1 cellular context compared by ENCODE assay signal in the genomic region with DNA sequence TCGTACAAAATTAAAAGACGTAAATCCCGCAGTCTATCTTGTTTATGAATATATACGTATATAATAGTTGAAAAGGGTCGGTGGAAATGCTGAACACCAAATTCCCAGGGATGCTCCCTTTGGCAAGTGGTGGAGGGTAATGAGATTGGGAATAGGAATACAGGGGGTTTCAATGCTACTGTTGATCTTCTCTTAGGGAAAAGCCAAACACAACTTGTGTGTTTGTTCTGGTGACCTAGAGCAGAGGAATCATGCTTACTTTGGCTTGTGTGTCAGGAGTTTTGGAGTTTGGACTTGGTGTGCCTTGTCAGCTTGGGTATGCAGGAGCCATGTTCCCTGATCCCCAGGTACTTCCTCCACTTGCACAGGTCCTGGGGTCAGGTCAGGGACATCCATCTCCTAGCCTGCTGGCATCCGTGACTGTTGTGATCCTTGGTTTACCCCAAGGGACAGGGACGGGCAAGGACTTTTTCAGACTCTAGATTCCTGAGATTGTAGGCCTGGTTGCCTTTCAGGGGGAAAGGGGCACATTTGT.
TF ChIP-seq lines count a peak whose summit lies in the region.

No MANE protein-coding gene starts in this region.

TF ChIP-seq in HepG2, 621 proteins besides CTCF, POLR2A, EP300 and RAD21 (continued from another document and continues in another):
- no peak for TF ChIP-seq SP1 (IDR thresholded peaks at IDR 0.05)
- peak; percentile 24; the same call in 1 of the 2 replicates for TF ChIP-seq SP1 (CRISPR knock-in tag; IDR thresholded peaks at IDR 0.05)
- no peak for TF ChIP-seq SCMH1 (CRISPR knock-in tag; IDR thresholded peaks at IDR 0.05; ENCODE audit: borderline replicate concordance)
- TF ChIP-seq, protein P1, sequence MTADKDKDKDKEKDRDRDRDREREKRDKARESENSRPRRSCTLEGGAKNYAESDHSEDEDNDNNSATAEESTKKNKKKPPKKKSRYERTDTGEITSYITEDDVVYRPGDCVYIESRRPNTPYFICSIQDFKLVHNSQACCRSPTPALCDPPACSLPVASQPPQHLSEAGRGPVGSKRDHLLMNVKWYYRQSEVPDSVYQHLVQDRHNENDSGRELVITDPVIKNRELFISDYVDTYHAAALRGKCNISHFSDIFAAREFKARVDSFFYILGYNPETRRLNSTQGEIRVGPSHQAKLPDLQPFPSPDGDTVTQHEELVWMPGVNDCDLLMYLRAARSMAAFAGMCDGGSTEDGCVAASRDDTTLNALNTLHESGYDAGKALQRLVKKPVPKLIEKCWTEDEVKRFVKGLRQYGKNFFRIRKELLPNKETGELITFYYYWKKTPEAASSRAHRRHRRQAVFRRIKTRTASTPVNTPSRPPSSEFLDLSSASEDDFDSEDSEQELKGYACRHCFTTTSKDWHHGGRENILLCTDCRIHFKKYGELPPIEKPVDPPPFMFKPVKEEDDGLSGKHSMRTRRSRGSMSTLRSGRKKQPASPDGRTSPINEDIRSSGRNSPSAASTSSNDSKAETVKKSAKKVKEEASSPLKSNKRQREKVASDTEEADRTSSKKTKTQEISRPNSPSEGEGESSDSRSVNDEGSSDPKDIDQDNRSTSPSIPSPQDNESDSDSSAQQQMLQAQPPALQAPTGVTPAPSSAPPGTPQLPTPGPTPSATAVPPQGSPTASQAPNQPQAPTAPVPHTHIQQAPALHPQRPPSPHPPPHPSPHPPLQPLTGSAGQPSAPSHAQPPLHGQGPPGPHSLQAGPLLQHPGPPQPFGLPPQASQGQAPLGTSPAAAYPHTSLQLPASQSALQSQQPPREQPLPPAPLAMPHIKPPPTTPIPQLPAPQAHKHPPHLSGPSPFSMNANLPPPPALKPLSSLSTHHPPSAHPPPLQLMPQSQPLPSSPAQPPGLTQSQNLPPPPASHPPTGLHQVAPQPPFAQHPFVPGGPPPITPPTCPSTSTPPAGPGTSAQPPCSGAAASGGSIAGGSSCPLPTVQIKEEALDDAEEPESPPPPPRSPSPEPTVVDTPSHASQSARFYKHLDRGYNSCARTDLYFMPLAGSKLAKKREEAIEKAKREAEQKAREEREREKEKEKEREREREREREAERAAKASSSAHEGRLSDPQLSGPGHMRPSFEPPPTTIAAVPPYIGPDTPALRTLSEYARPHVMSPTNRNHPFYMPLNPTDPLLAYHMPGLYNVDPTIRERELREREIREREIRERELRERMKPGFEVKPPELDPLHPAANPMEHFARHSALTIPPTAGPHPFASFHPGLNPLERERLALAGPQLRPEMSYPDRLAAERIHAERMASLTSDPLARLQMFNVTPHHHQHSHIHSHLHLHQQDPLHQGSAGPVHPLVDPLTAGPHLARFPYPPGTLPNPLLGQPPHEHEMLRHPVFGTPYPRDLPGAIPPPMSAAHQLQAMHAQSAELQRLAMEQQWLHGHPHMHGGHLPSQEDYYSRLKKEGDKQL (CRISPR knock-in tag; IDR thresholded peaks at IDR 0.05; ENCODE audit: low read depth), result no peak
- TF ChIP-seq ZNF570 (CRISPR knock-in tag; IDR thresholded peaks at IDR 0.05; ENCODE audit: borderline replicate concordance), result no peak
- no peak for TF ChIP-seq THYN1 (CRISPR knock-in tag; IDR thresholded peaks at IDR 0.05; ENCODE audit: borderline replicate concordance, low read depth)
- TF ChIP-seq IKZF4 (CRISPR knock-in tag; IDR thresholded peaks at IDR 0.05; ENCODE audit: borderline replicate concordance, low read depth, not compliant biosample characterization), result no peak
- no peak for TF ChIP-seq ZNF34 (CRISPR knock-in tag; IDR thresholded peaks at IDR 0.05; ENCODE audit: borderline replicate concordance)
- TF ChIP-seq ZNF878 (CRISPR knock-in tag; IDR thresholded peaks at IDR 0.05), result no peak
- TF ChIP-seq, protein P2, sequence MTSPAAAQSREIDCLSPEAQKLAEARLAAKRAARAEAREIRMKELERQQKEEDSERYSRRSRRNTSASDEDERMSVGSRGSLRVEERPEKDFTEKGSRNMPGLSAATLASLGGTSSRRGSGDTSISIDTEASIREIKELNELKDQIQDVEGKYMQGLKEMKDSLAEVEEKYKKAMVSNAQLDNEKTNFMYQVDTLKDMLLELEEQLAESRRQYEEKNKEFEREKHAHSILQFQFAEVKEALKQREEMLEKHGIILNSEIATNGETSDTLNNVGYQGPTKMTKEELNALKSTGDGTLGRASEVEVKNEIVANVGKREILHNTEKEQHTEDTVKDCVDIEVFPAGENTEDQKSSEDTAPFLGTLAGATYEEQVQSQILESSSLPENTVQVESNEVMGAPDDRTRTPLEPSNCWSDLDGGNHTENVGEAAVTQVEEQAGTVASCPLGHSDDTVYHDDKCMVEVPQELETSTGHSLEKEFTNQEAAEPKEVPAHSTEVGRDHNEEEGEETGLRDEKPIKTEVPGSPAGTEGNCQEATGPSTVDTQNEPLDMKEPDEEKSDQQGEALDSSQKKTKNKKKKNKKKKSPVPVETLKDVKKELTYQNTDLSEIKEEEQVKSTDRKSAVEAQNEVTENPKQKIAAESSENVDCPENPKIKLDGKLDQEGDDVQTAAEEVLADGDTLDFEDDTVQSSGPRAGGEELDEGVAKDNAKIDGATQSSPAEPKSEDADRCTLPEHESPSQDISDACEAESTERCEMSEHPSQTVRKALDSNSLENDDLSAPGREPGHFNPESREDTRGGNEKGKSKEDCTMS (CRISPR knock-in tag; conservative IDR thresholded peaks at IDR 0.05), result no peak
- TF ChIP-seq, protein P3, sequence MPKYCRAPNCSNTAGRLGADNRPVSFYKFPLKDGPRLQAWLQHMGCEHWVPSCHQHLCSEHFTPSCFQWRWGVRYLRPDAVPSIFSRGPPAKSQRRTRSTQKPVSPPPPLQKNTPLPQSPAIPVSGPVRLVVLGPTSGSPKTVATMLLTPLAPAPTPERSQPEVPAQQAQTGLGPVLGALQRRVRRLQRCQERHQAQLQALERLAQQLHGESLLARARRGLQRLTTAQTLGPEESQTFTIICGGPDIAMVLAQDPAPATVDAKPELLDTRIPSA (CRISPR knock-in tag; IDR thresholded peaks at IDR 0.05; ENCODE audit: borderline replicate concordance), result no peak
- TF ChIP-seq CBX5 (CRISPR knock-in tag; IDR thresholded peaks at IDR 0.05; ENCODE audit: borderline replicate concordance), result no peak
- TF ChIP-seq MEF2D (CRISPR knock-in tag; IDR thresholded peaks at IDR 0.05), result no peak
- TF ChIP-seq CAMTA2 (CRISPR knock-in tag; IDR thresholded peaks at IDR 0.05; ENCODE audit: borderline replicate concordance), result no peak
- TF ChIP-seq ZNF224 (CRISPR knock-in tag; IDR thresholded peaks at IDR 0.05), result no peak
- 0 out of 2 replicates have a peak, but pooled peaks have one; percentile 64 for TF ChIP-seq MZF1 (CRISPR knock-in tag; IDR thresholded peaks at IDR 0.05; ENCODE audit: borderline replicate concordance)
- TF ChIP-seq ZNF761 (CRISPR knock-in tag; conservative IDR thresholded peaks at IDR 0.05), result no peak
- TF ChIP-seq ZC3H13 (CRISPR knock-in tag; IDR thresholded peaks at IDR 0.05), result no peak
- TF ChIP-seq ZNF260 (CRISPR knock-in tag; IDR thresholded peaks at IDR 0.05; ENCODE audit: borderline replicate concordance, low read depth), result no peak
- no peak for TF ChIP-seq KLF16 (CRISPR knock-in tag; IDR thresholded peaks at IDR 0.05)
- TF ChIP-seq PHF21A (CRISPR knock-in tag; IDR thresholded peaks at IDR 0.05), result peak; percentile 54
- no peak for TF ChIP-seq AKAP8 (CRISPR knock-in tag; IDR thresholded peaks at IDR 0.05)
- TF ChIP-seq ZNF282 (IDR thresholded peaks at IDR 0.05; ENCODE audit: partially characterized antibody), result no peak
- TF ChIP-seq, protein P4, sequence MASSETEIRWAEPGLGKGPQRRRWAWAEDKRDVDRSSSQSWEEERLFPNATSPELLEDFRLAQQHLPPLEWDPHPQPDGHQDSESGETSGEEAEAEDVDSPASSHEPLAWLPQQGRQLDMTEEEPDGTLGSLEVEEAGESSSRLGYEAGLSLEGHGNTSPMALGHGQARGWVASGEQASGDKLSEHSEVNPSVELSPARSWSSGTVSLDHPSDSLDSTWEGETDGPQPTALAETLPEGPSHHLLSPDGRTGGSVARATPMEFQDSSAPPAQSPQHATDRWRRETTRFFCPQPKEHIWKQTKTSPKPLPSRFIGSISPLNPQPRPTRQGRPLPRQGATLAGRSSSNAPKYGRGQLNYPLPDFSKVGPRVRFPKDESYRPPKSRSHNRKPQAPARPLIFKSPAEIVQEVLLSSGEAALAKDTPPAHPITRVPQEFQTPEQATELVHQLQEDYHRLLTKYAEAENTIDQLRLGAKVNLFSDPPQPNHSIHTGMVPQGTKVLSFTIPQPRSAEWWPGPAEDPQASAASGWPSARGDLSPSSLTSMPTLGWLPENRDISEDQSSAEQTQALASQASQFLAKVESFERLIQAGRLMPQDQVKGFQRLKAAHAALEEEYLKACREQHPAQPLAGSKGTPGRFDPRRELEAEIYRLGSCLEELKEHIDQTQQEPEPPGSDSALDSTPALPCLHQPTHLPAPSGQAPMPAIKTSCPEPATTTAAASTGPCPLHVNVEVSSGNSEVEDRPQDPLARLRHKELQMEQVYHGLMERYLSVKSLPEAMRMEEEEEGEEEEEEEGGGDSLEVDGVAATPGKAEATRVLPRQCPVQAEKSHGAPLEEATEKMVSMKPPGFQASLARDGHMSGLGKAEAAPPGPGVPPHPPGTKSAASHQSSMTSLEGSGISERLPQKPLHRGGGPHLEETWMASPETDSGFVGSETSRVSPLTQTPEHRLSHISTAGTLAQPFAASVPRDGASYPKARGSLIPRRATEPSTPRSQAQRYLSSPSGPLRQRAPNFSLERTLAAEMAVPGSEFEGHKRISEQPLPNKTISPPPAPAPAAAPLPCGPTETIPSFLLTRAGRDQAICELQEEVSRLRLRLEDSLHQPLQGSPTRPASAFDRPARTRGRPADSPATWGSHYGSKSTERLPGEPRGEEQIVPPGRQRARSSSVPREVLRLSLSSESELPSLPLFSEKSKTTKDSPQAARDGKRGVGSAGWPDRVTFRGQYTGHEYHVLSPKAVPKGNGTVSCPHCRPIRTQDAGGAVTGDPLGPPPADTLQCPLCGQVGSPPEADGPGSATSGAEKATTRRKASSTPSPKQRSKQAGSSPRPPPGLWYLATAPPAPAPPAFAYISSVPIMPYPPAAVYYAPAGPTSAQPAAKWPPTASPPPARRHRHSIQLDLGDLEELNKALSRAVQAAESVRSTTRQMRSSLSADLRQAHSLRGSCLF (CRISPR knock-in tag; IDR thresholded peaks at IDR 0.05; ENCODE audit: borderline replicate concordance), result no peak
- TF ChIP-seq, protein P5, sequence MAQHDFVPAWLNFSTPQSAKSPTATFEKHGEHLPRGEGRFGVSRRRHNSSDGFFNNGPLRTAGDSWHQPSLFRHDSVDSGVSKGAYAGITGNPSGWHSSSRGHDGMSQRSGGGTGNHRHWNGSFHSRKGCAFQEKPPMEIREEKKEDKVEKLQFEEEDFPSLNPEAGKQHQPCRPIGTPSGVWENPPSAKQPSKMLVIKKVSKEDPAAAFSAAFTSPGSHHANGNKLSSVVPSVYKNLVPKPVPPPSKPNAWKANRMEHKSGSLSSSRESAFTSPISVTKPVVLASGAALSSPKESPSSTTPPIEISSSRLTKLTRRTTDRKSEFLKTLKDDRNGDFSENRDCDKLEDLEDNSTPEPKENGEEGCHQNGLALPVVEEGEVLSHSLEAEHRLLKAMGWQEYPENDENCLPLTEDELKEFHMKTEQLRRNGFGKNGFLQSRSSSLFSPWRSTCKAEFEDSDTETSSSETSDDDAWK (CRISPR knock-in tag; IDR thresholded peaks at IDR 0.05), result no peak
- TF ChIP-seq, protein P6, sequence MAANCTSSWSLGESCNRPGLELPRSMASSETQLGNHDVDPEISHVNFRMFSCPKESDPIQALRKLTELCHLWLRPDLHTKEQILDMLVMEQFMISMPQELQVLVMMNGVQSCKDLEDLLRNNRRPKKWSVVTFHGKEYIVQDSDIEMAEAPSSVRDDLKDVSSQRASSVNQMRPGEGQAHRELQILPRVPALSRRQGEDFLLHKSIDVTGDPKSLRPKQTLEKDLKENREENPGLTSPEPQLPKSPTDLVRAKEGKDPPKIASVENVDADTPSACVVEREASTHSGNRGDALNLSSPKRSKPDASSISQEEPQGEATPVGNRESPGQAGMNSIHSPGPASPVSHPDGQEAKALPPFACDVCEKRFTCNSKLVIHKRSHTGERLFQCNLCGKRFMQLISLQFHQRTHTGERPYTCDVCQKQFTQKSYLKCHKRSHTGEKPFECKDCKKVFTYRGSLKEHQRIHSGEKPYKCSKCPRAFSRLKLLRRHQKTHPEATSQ (CRISPR knock-in tag; IDR thresholded peaks at IDR 0.05; ENCODE audit: borderline replicate concordance), result no peak
- TF ChIP-seq CEBPB (IDR thresholded peaks at IDR 0.05; ENCODE audit: borderline replicate concordance, low read depth, low read length), result no peak
- peak; percentile 86 for TF ChIP-seq DPF2 (CRISPR knock-in tag; IDR thresholded peaks at IDR 0.05; ENCODE audit: borderline replicate concordance, low read depth)
- TF ChIP-seq, protein P7, sequence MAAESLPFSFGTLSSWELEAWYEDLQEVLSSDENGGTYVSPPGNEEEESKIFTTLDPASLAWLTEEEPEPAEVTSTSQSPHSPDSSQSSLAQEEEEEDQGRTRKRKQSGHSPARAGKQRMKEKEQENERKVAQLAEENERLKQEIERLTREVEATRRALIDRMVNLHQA (CRISPR knock-in tag; IDR thresholded peaks at IDR 0.05), result no peak
- TF ChIP-seq MAFF (IDR thresholded peaks at IDR 0.05; ENCODE audit: low read depth, low read length), result peak; percentile 23; the same call in 1 of the 2 replicates
- TF ChIP-seq NR2F6 (IDR thresholded peaks at IDR 0.05), result peak; percentile 86
- peak; percentile 93 for TF ChIP-seq NR2F6 (CRISPR knock-in tag; IDR thresholded peaks at IDR 0.05)
- TF ChIP-seq ERF (CRISPR knock-in tag; IDR thresholded peaks at IDR 0.05), result peak; percentile 82
- peak; percentile 71; the same call in 1 of the 2 replicates for TF ChIP-seq CHD4 (IDR thresholded peaks at IDR 0.05; ENCODE audit: borderline replicate concordance, low read length)
- no peak for TF ChIP-seq MLLT10 (CRISPR knock-in tag; IDR thresholded peaks at IDR 0.05)
- no peak for TF ChIP-seq NFKB2 (CRISPR knock-in tag; IDR thresholded peaks at IDR 0.05; ENCODE audit: borderline replicate concordance)
- TF ChIP-seq, protein P8, sequence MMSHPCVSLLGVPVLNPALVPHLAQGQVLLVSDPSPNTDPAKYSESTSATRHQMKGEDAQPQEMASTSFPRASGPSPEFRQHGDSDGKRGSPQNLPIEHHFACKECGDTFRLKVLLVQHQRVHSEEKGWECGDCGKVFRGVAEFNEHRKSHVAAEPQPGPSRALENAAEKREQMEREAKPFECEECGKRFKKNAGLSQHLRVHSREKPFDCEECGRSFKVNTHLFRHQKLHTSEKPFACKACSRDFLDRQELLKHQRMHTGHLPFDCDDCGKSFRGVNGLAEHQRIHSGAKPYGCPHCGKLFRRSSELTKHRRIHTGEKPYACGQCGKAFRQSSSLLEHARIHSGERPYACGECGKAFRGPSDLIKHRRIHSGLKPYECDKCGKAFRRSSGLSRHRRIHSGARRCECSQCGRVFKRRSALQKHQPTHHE (CRISPR knock-in tag; IDR thresholded peaks at IDR 0.05; ENCODE audit: borderline replicate concordance), result no peak
- 0 out of 2 replicates have a peak, but pooled peaks have one; percentile 38 for TF ChIP-seq ZNF124 (CRISPR knock-in tag; IDR thresholded peaks at IDR 0.05)
- no peak for TF ChIP-seq ZNF549 (CRISPR knock-in tag; IDR thresholded peaks at IDR 0.05)
- no peak for TF ChIP-seq MXD4 (CRISPR knock-in tag; IDR thresholded peaks at IDR 0.05)
- TF ChIP-seq, protein P9, sequence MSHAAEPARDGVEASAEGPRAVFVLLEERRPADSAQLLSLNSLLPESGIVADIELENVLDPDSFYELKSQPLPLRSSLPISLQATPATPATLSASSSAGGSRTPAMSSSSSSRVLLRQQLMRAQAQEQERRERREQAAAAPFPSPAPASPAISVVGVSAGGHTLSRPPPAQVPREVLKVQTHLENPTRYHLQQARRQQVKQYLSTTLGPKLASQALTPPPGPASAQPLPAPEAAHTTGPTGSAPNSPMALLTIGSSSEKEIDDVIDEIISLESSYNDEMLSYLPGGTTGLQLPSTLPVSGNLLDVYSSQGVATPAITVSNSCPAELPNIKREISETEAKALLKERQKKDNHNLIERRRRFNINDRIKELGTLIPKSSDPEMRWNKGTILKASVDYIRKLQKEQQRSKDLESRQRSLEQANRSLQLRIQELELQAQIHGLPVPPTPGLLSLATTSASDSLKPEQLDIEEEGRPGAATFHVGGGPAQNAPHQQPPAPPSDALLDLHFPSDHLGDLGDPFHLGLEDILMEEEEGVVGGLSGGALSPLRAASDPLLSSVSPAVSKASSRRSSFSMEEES (CRISPR knock-in tag; IDR thresholded peaks at IDR 0.05), result 0 out of 2 replicates have a peak, but pooled peaks have one; percentile 29
